Comparison of ENCODE assay signal across 8 cellular contexts in the genomic region with DNA sequence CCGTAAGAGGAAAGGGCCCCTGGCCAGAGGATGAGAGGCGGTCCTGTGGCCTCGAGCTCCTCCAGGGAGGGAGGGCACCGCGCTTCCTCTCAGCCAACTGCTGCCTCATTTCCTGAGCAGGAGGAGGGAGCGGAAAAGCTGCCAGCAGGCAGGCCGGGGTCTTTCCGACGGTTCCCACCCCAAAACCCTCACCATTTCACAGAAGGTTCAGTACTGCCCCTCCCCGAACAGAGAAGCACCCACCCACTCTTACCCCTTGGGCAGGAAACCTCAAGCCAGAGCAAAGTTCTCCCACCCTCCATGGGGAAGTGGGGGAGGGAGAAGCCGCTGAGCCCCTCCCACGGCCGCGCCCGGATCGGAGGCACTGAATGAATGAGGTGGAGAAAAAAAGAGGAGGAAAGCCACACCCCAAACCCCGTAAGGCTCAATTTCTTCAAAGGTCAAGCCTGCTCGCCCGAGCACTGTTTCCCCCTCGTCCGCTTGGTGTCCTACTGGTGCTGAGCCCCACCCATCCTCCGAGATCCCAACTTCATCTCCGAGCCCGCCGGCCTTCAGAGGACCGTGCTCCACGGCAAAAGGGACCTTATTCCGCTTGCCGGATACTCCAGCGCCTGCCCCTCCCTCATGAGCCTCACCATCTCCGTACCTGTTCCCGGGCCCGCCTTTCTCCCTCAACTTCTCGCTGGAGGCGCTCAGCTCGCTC. TPM values are rescaled to one million over a fixed set of nuclear protein-coding genes. Genes with fewer than 3 reads are reported as not detected.
A peak's percentile ranks its signal among the peaks of the same experiment; 100 is the strongest.
DNase-seq lines count a peak whose midpoint lies in the region; ATAC-seq and TF ChIP-seq lines count a peak whose summit lies in the region.

No MANE protein-coding gene starts in this region.

- H3K79me2 ChIP-seq in parathyroid adenoma = peaks cover 18% of the 10 kb centered on the region

- in situ Hi-C loops in transverse colon (cut with MboI; ENCODE audit: low pct_ligation_motif_present in 1 of 4, low pct_unique_long_range_greater_than_20kb in 1 of 4, low sequenced_read_pairs in 3 of 4) = no loop called here

- TF ChIP-seq POLR2A in transverse colon (IDR thresholded peaks at IDR 0.05) = no peak

- H3K9me3 Mint-ChIP-seq in activated naive CD4-positive, alpha-beta T cell treated with anti-CD3 and anti-CD28 coated beads, Interleukin-2, amount 50 U/mL, for 24 hours = no peaks in the 10 kb centered on the region

- H2AFZ ChIP-seq in parathyroid adenoma = peak overlapping the region; percentile 87

- H3K9ac ChIP-seq in HUES48 (ENCODE audit: low read depth, low read length) (peak overlapping the region; percentile 80), SK-N-MC (ENCODE audit: insufficient read length) (peak overlapping the region; percentile 91), parathyroid adenoma (peak overlapping the region; percentile 29)

- H3K36me3 ChIP-seq in HUES48 (ENCODE audit: control insufficient read depth, insufficient read depth, low read length) (peaks cover 20% of the 10 kb centered on the region), SK-N-MC (ENCODE audit: insufficient read depth, low read length) (0 out of 2 replicates have a peak, but pooled peaks cover 10% of the 10 kb centered on the region), parathyroid adenoma (ENCODE audit: control insufficient read depth, insufficient read depth, low read length) (no peaks in the 10 kb centered on the region), transverse colon (peaks cover 0 to 7% (median 0%) of the 10 kb centered on the region in 4 donors)

- H3K4me2 ChIP-seq in parathyroid adenoma (ENCODE audit: low read length) = peak overlapping the region; percentile 79

- intact Hi-C loops in Right ventricle myocardium inferior (cut with DNase I) (loop anchor here (1.0 kb wide), 1 partner anchor 38 kb away; the partner anchor contains the start of gene UBAP2L), transverse colon (cut with DNase I; ENCODE audit: low total_unique reads) (no loop called here)

- H3K27me3 ChIP-seq in HUES48 (ENCODE audit: control insufficient read depth, insufficient read depth, low read length) = no peaks in the 10 kb centered on the region
- H3K27me3 ChIP-seq in parathyroid adenoma (ENCODE audit: control insufficient read depth, insufficient read depth, low read length) = no peaks in the 10 kb centered on the region
- no peaks in the 10 kb centered on the region for H3K27me3 ChIP-seq in transverse colon

- TF ChIP-seq CTCF in GM20000 (IDR thresholded peaks at IDR 0.05; ENCODE audit: extremely low read depth, missing control alignments) (no peak), parathyroid adenoma (IDR thresholded peaks at IDR 0.05) (no peak), transverse colon (IDR thresholded peaks at IDR 0.05) (no peak)

- H3K36me3 Mint-ChIP-seq in activated naive CD4-positive, alpha-beta T cell treated with anti-CD3 and anti-CD28 coated beads, Interleukin-2, amount 50 U/mL, for 24 hours = peaks cover 11% of the 10 kb centered on the region

- peaks cover 45% of the 10 kb centered on the region for H3K4me1 Mint-ChIP-seq in activated naive CD4-positive, alpha-beta T cell treated with anti-CD3 and anti-CD28 coated beads, Interleukin-2, amount 50 U/mL, for 24 hours

- H3K4me3 Mint-ChIP-seq in activated naive CD4-positive, alpha-beta T cell treated with anti-CD3 and anti-CD28 coated beads, Interleukin-2, amount 50 U/mL, for 24 hours = peak overlapping the region; percentile 100

- TF ChIP-seq EP300 in transverse colon (IDR thresholded peaks at IDR 0.05; ENCODE audit: low read depth) = no peak

- peak overlapping the region; percentile 90 for H3K27ac ChIP-seq in HUES48 (ENCODE audit: low read depth, low read length)
- H3K27ac ChIP-seq in SK-N-MC = peak overlapping the region; percentile 72; the same call in 1 of the 2 replicates
- peak overlapping the region; percentile 88 for H3K27ac ChIP-seq in parathyroid adenoma
- peak overlapping the region; percentile 95 to 97 (median 96) for H3K27ac ChIP-seq in transverse colon

- peak overlapping the region; percentile 100 for H3K27ac Mint-ChIP-seq in activated naive CD4-positive, alpha-beta T cell treated with anti-CD3 and anti-CD28 coated beads, Interleukin-2, amount 50 U/mL, for 24 hours

- H3K4me1 ChIP-seq in HUES48 (ENCODE audit: control insufficient read depth, insufficient read depth, low read length) (peaks cover 53% of the 10 kb centered on the region), parathyroid adenoma (peaks cover 5% of the 10 kb centered on the region), transverse colon (peaks cover 36 to 54% (median 48%) of the 10 kb centered on the region in 4 donors)

- H3K4me3 ChIP-seq in HUES48 (ENCODE audit: low read depth, low read length) = peak overlapping the region; percentile 100
- H3K4me3 ChIP-seq in SK-N-MC = peak overlapping the region; percentile 92
- peak overlapping the region; percentile 90 for H3K4me3 ChIP-seq in parathyroid adenoma (ENCODE audit: low read depth, low read length)
- peak overlapping the region; percentile 69 to 82 (median 74) for H3K4me3 ChIP-seq in transverse colon

- ATAC-seq in Right ventricle myocardium inferior = peak; percentile 61

- WGBS in transverse colon (ENCODE audit: low coverage in 1 of 2), 2 donors = 1% methylated on average over 36 of the region's 36 CpGs; no CpG with 5 or more reads in 1 of the 2 donors

- peak; percentile 23 for DNase-seq in COR-L47 (lab: John Stamatoyannopoulos, UW)
- DNase-seq in GM20000 (ENCODE audit: low spot score) = peak; percentile 77
- no peak for DNase-seq in SK-N-MC (ENCODE audit: low read depth, low spot score)
- DNase-seq in Right ventricle myocardium inferior (ENCODE audit: missing footprints) = peak; percentile 93
- DNase-seq in transverse colon = peak; percentile 86

- no peaks in the 10 kb centered on the region for H3K9me3 ChIP-seq in HUES48 (ENCODE audit: control insufficient read depth, insufficient read depth, low read length)
- no peaks in the 10 kb centered on the region for H3K9me3 ChIP-seq in SK-N-MC (ENCODE audit: low read depth, low read length)
- H3K9me3 ChIP-seq in parathyroid adenoma (ENCODE audit: control insufficient read depth, low read length) = no peaks in the 10 kb centered on the region
- H3K9me3 ChIP-seq in transverse colon = no peaks in the 10 kb centered on the region

- H3K27me3 Mint-ChIP-seq in activated naive CD4-positive, alpha-beta T cell treated with anti-CD3 and anti-CD28 coated beads, Interleukin-2, amount 50 U/mL, for 24 hours = no peaks in the 10 kb centered on the region

RNA-seq across cellular contexts. Expression of gene TPM3, which starts 9.4 kb away (rescaled TPM):
- total RNA-seq in Right ventricle myocardium inferior (102 TPM), transverse colon (100 to 1,000 TPM; 208 to 434 (median 324) TPM)

RNA-seq across cellular contexts. Expression of gene CFAP141, which starts 23.6 kb away (rescaled TPM):
- total RNA-seq in Right ventricle myocardium inferior (not detected), transverse colon (not detected)

RNA-seq across cellular contexts. Expression of gene NUP210L, which starts 27.6 kb away (rescaled TPM):
- total RNA-seq in Right ventricle myocardium inferior (0.30 TPM), transverse colon (not detected)

RNA-seq across cellular contexts. Expression of gene UBAP2L, which starts 38.3 kb away (rescaled TPM):
- total RNA-seq in Right ventricle myocardium inferior (90.2 TPM), transverse colon (10 to 100 TPM; 42.4 to 62.0 (median 50.6) TPM)

Comparison
In these comparisons a context has a peak if more than half of its experiments do, and no peak if none do; other contexts are left out.
1. H3K9ac ChIP-seq: peak in every context shown above with its lines; median percentile 91 in SK-N-MC; 80 in HUES48; 29 in parathyroid adenoma.